In the genomic region with DNA sequence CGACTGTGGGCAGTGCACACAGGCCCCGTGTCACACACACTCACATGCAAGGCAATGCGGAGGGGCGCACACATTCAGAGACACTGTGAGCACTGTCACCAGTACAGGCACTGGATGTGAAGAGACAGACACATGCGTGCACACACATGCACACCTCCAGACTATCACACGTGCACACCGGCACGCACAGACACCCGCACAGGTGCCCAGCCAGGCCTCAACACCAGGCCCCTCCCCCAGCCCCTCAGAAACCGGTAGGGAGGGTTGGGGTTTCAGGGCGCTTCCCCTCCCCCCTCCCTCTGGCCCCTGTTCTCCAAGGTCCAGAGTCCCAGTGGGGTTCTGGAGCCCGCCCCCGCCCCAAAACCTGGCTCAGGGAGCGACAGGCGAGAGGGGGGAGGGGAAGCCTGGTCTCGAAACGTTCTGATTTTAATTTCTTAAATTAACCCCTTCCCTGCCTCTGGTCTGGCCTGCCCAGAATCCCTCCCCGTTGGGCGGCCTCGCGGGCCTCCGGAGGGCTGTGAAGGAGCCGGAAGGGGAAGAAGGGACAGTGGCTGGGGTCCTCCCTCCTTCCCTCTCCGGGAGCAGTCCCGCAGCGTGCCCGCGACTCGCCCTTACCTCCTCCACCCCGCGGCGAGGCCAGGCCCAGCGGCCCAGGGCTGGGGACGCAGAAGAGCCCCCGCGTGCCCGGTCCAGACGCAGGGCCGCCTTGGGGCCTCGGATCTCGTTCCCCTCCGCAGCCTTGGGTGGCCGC, we compare ENCODE assay signal across 8 cellular contexts. TPM values are rescaled to one million over a fixed set of nuclear protein-coding genes. Genes with fewer than 3 reads are reported as not detected.
DNase-seq lines count a peak whose midpoint lies in the region; ATAC-seq, FAIRE-seq and TF ChIP-seq lines count a peak whose summit lies in the region.

No MANE protein-coding gene starts in this region.

- ATAC-seq in HG02981 (IDR thresholded peaks at IDR 0.05; ENCODE audit: unreplicated experiment) = peak; percentile 16

- H3K36me3 ChIP-seq in SJSA1 = no peaks in the 10 kb centered on the region; the same call in 1 of the 2 replicates
- no peaks in the 10 kb centered on the region for H3K36me3 ChIP-seq in duodenal mucosa (ENCODE audit: control insufficient read depth in 1 of 2, insufficient read depth in 2 of 2, low read length in 2 of 2)
- no peaks in the 10 kb centered on the region for H3K36me3 ChIP-seq in muscle layer of duodenum (ENCODE audit: control insufficient read depth in 1 of 2, insufficient read depth in 2 of 2, low read length in 2 of 2)

- H3K4me3 ChIP-seq in SJSA1 (peak overlapping the region; percentile 35), duodenal mucosa (ENCODE audit: low read depth in 1 of 2, low read length in 2 of 2) (peak overlapping the region; percentile 57 to 75), muscle layer of duodenum (ENCODE audit: low read depth in 1 of 2, low read length in 2 of 2) (peak overlapping the region; percentile 43 to 79)

- no peaks in the 10 kb centered on the region for H3K9me3 ChIP-seq in SJSA1 (replicated peaks)
- no peaks in the 10 kb centered on the region for H3K9me3 ChIP-seq in duodenal mucosa (ENCODE audit: control insufficient read depth in 1 of 2, low read length in 2 of 2)
- H3K9me3 ChIP-seq in muscle layer of duodenum (ENCODE audit: control insufficient read depth in 1 of 2, low read length in 2 of 2) = no peaks in the 10 kb centered on the region

- H3K27ac ChIP-seq in SJSA1 (no peak overlapping the region), duodenal mucosa (ENCODE audit: low read depth, low read length) (no peak overlapping the region), muscle layer of duodenum (ENCODE audit: low read length) (no peak overlapping the region)

- DNase-seq in activated effector memory CD4-positive, alpha-beta T cell treated with anti-CD3 and anti-CD28 coated beads, Interleukin-2, amount 50 U/mL, for 16 hours = peak; percentile 66
- DNase-seq in activated effector memory CD4-positive, alpha-beta T cell treated with Interleukin-2 at 50 U/mL for 16 hours = no peak
- no peak for DNase-seq in SJSA1 (ENCODE audit: low read depth in 1 of 2, low spot score in 2 of 2)
- DNase-seq in GM19238 (ENCODE audit: insufficient read length, low spot score) = no peak
- no peak for DNase-seq in D721Med (ENCODE audit: insufficient read length, low spot score)

- peak overlapping the region in 1 of 2 donors; percentile 6 for H3K9ac ChIP-seq in duodenal mucosa (ENCODE audit: low read depth in 1 of 2, low read length in 2 of 2)

- H3K27me3 ChIP-seq in SJSA1 (replicated peaks) (peaks cover 38% of the 10 kb centered on the region), duodenal mucosa (ENCODE audit: control insufficient read depth in 1 of 2, insufficient read depth in 2 of 2, low read length in 2 of 2) (peaks cover 0 to 12% of the 10 kb centered on the region in 2 donors), muscle layer of duodenum (ENCODE audit: low read depth, low read length) (peaks cover 5% of the 10 kb centered on the region)

- H3K4me1 ChIP-seq in SJSA1 (replicated peaks) (peaks cover 4% of the 10 kb centered on the region), duodenal mucosa (ENCODE audit: control insufficient read depth in 1 of 2, insufficient read depth in 2 of 2, low read length in 2 of 2) (peaks cover 4 to 13% of the 10 kb centered on the region in 2 donors), muscle layer of duodenum (ENCODE audit: control insufficient read depth in 1 of 2, insufficient read depth in 2 of 2, low read length in 2 of 2) (peaks cover 0 to 20% of the 10 kb centered on the region in 2 donors)

- no peak for FAIRE-seq in D721Med (lab: Jason Lieb, UNC)

- TF ChIP-seq CTCF in D721Med (IDR thresholded peaks at IDR 0.05; ENCODE audit: insufficient read depth, missing control alignments) = no peak

RNA-seq across cellular contexts. Expression of a gene that starts 0.6 kb away (rescaled TPM):
- total RNA-seq in SJSA1 (2014; rRNA removed; shearing (Covaris generic)) = 0.05 and 0.72 TPM in 2 replicates

RNA-seq across cellular contexts. Expression of a gene that starts 9.6 kb away (rescaled TPM):
- total RNA-seq in SJSA1 (2014; rRNA removed; shearing (Covaris generic)) = not detected in 2 replicates

RNA-seq across cellular contexts. Expression of a gene that starts 49.6 kb away (rescaled TPM):
- 570 and 815 TPM in 2 replicates for total RNA-seq in SJSA1 (2014; rRNA removed; shearing (Covaris generic))

RNA-seq across cellular contexts. Expression of a gene that starts 50.7 kb away (rescaled TPM):
- 42.0 and 45.8 TPM in 2 replicates for total RNA-seq in SJSA1 (2014; rRNA removed; shearing (Covaris generic))
